9 cellular contexts compared by ENCODE assay signal in the genomic region with DNA sequence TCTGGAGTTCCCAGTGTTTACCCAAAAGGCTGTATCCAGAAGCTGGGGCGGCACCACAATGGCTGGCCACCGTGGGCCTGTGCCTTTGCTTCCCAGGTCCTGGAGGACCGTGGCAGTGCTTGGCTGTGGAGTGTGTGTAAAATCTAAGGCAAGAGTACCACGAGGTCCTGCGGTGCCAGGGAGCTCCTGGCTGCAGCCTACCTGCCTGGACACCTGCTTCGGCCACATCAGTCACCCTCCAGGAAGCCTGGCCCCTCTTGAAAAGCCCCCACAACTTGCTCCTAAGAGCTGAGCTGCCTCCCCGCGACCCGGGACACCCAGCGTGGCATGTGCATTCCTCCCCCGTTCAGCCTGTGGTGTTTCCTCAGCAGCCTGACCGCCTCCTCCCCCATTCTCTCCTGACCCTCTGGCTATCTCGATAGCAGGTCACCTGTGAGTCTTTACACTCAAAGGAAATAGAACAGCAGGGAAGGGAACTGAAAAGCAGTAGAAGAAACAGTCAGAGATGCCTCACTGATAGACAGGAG. TPM values are rescaled to one million over a fixed set of nuclear protein-coding genes. Genes with fewer than 3 reads are reported as not detected.
DNase-seq lines count a peak whose midpoint lies in the region; ATAC-seq and TF ChIP-seq lines count a peak whose summit lies in the region.
"Had no signal": no experiment of that assay in that cellular context is flagged by ENCODE, and none has a peak within 500 bp of the region (broad histone marks: within the 10 kb centered on the region; RNA-seq: fewer than 3 reads in every experiment).

No MANE protein-coding gene starts in this region.

- 63 to 72% (median 69%) methylated on average over 13 of the region's 13 CpGs for WGBS in psoas muscle, 3 donors

- CTCF ChIA-PET in Caco-2 (lab: Charles Lee), result interaction anchor here (1.2 kb wide), 1 partner anchor 8 kb away, joined by 4 read pairs; a partner anchor contains a TSS
- CTCF ChIA-PET in HEK293T (lab: Yijun Ruan, JAX), result no interaction called here

- POLR2A ChIA-PET in Caco-2 (lab: Charles Lee), result no interaction called here
- POLR2A ChIA-PET in HEK293T (lab: Yijun Ruan, JAX), result no interaction called here

- no peak for TF ChIP-seq CTCF in Caco-2 (IDR thresholded peaks at IDR 0.05; ENCODE audit: insufficient read depth in 1 of 2, low read depth in 1 of 2, low read length in 1 of 2, severe bottlenecking in 1 of 2, unreplicated experiment in 1 of 2)
- no peak for TF ChIP-seq CTCF in Loucy (conservative IDR thresholded peaks at IDR 0.05; ENCODE audit: low read length)
- TF ChIP-seq CTCF in endothelial cell (IDR thresholded peaks at IDR 0.05; ENCODE audit: unreplicated experiment), result no peak
- no peak for TF ChIP-seq CTCF in psoas muscle (IDR thresholded peaks at IDR 0.05)

- H3K79me2 ChIP-seq in Loucy (ENCODE audit: insufficient read depth, low read length), result no peaks in the 10 kb centered on the region

- H3K36me3 ChIP-seq in Caco-2 (ENCODE audit: control insufficient read depth, insufficient read depth, low read length), result peaks cover 7% of the 10 kb centered on the region; the same call in 1 of the 2 replicates
- H3K36me3 ChIP-seq in Loucy (ENCODE audit: insufficient read depth, low read length), result peaks cover 22% of the 10 kb centered on the region; the same call in 1 of the 2 replicates
- peaks cover 2 to 58% of the 10 kb centered on the region in 2 donors for H3K36me3 ChIP-seq in psoas muscle (ENCODE audit: insufficient read depth in 1 of 2, low read depth in 1 of 2)

- H3K9ac ChIP-seq in Loucy (ENCODE audit: low read depth, low read length, poor library complexity, severe bottlenecking), result no peak overlapping the region

- H3K4me3 Mint-ChIP-seq in Caco-2 (ENCODE audit: unreplicated experiment) (no peak overlapping the region), endothelial cell (ENCODE audit: unreplicated experiment) (no peak overlapping the region)

- intact Hi-C loops in Caco-2 (cut with micrococcal nuclease; ENCODE audit: unreplicated experiment) (no loop called here), psoas muscle (cut with DNase I) (loop anchor here (2.0 to 10.0 kb wide), 3 partner anchors 37 to 52 kb away; no protein-coding TSS in a partner anchor)

- in situ Hi-C loops in G401 (cut with HindIII; ENCODE audit: low sequenced_read_pairs), result no loop called here

- H3K9me2 ChIP-seq in Loucy (replicated peaks; ENCODE audit: low read depth, low read length), result no peaks in the 10 kb centered on the region

- no peaks in the 10 kb centered on the region for H3K27me3 ChIP-seq in Caco-2 (replicated peaks; ENCODE audit: control insufficient read depth, insufficient read depth, low read length)
- H3K27me3 ChIP-seq in Loucy (ENCODE audit: insufficient read depth, low read length, poor library complexity, severe bottlenecking), result no peaks in the 10 kb centered on the region
- H3K27me3 ChIP-seq in psoas muscle (ENCODE audit: insufficient read depth in 3 of 3, low read length in 2 of 3), result no peaks in the 10 kb centered on the region

- peaks cover 75% of the 10 kb centered on the region for H3K36me3 Mint-ChIP-seq in Caco-2 (ENCODE audit: insufficient read depth, unreplicated experiment)
- peaks cover 38% of the 10 kb centered on the region for H3K36me3 Mint-ChIP-seq in endothelial cell (ENCODE audit: low read depth, unreplicated experiment)

- no peak overlapping the region for H2AFZ ChIP-seq in Loucy (ENCODE audit: low read length)

- ATAC-seq in psoas muscle, result no peak
- ATAC-seq: GM12878 had no signal

- H3K27ac Mint-ChIP-seq in Caco-2 (ENCODE audit: unreplicated experiment), result peak overlapping the region; percentile 78
- peak overlapping the region; percentile 72 for H3K27ac Mint-ChIP-seq in endothelial cell (ENCODE audit: unreplicated experiment)

- DNase-seq in Caco-2 (no peak), endothelial cell (ENCODE audit: low spot score) (no peak), psoas muscle (no peak), G401 (ENCODE audit: low spot score) (no peak), HEK293T (ENCODE audit: extremely low spot score) (no peak), cortex of kidney (lab: John Stamatoyannopoulos, UW) (no peak)
- DNase-seq in activated CD4-positive, alpha-beta T cell treated with anti-CD3 and anti-CD28 coated beads for 48 hours, result no peak

- H3K27ac ChIP-seq in psoas muscle, result peak overlapping the region; percentile 78

- no peaks in the 10 kb centered on the region for H3K9me3 ChIP-seq in Caco-2
- H3K9me3 ChIP-seq in Loucy (ENCODE audit: insufficient read depth, low read depth, low read length), result no peaks in the 10 kb centered on the region
- H3K9me3 ChIP-seq in psoas muscle, result no peaks in the 10 kb centered on the region

- no peaks in the 10 kb centered on the region for H3K27me3 Mint-ChIP-seq in Caco-2 (ENCODE audit: insufficient read depth, unreplicated experiment)
- H3K27me3 Mint-ChIP-seq in endothelial cell (ENCODE audit: unreplicated experiment), result peaks cover 8% of the 10 kb centered on the region

- H3K4me3 ChIP-seq in Caco-2 (ENCODE audit: low read depth, low read length) (no peak overlapping the region), Loucy (ENCODE audit: low read length, poor library complexity, severe bottlenecking) (no peak overlapping the region), psoas muscle (no peak overlapping the region)
- H3K4me3 ChIP-seq: GM12878 had no signal

- no peaks in the 10 kb centered on the region for H4K20me1 ChIP-seq in Loucy (ENCODE audit: insufficient read depth, low read length, poor library complexity, severe bottlenecking)

- BruUV-seq in Caco-2 (replicated peaks; lab: Mats Ljungman, UMichigan), result no TSS peak

- H3K4me1 ChIP-seq in Caco-2, result peaks cover 9% of the 10 kb centered on the region
- peaks cover 4% of the 10 kb centered on the region for H3K4me1 ChIP-seq in Loucy (ENCODE audit: insufficient read depth, low read length, poor library complexity, severe bottlenecking)
- peaks cover 65% of the 10 kb centered on the region for H3K4me1 ChIP-seq in psoas muscle

- H3K9me3 Mint-ChIP-seq in Caco-2 (ENCODE audit: unreplicated experiment), result no peaks in the 10 kb centered on the region
- no peaks in the 10 kb centered on the region for H3K9me3 Mint-ChIP-seq in endothelial cell (ENCODE audit: unreplicated experiment)

- H3K4me1 Mint-ChIP-seq in Caco-2 (ENCODE audit: low read depth, unreplicated experiment) (peaks cover 10% of the 10 kb centered on the region), endothelial cell (ENCODE audit: unreplicated experiment) (peaks cover 45% of the 10 kb centered on the region)

- peak overlapping the region; percentile 5 for H3K4me2 ChIP-seq in Loucy (ENCODE audit: low read depth, low read length, poor library complexity, severe bottlenecking)

- no peaks in the 10 kb centered on the region for H3F3A ChIP-seq in Loucy (ENCODE audit: low read depth)

TF ChIP-seq in HEK293T, 16 proteins besides CTCF, POLR2A, EP300 and RAD21:
- TF ChIP-seq ELF4 (IDR thresholded peaks at IDR 0.05), result no peak
- no peak for TF ChIP-seq FOXK2 (IDR thresholded peaks at IDR 0.05)
- TF ChIP-seq LEF1 (IDR thresholded peaks at IDR 0.05; ENCODE audit: borderline replicate concordance), result no peak
- TF ChIP-seq CTBP1 (IDR thresholded peaks at IDR 0.05; ENCODE audit: borderline replicate concordance), result no peak
- TF ChIP-seq SP1 (IDR thresholded peaks at IDR 0.05), result no peak
- TF ChIP-seq FOXA1 (IDR thresholded peaks at IDR 0.05), result no peak
- no peak for TF ChIP-seq L3MBTL2 (conservative IDR thresholded peaks at IDR 0.05)
- no peak for TF ChIP-seq BHLHE40 (IDR thresholded peaks at IDR 0.05; ENCODE audit: borderline replicate concordance)
- no peak for TF ChIP-seq NFRKB (IDR thresholded peaks at IDR 0.05)
- TF ChIP-seq TARDBP (IDR thresholded peaks at IDR 0.05), result no peak
- TF ChIP-seq, protein P1, sequence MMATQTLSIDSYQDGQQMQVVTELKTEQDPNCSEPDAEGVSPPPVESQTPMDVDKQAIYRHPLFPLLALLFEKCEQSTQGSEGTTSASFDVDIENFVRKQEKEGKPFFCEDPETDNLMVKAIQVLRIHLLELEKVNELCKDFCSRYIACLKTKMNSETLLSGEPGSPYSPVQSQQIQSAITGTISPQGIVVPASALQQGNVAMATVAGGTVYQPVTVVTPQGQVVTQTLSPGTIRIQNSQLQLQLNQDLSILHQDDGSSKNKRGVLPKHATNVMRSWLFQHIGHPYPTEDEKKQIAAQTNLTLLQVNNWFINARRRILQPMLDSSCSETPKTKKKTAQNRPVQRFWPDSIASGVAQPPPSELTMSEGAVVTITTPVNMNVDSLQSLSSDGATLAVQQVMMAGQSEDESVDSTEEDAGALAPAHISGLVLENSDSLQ (IDR thresholded peaks at IDR 0.05), result no peak
TF ChIP-seq in HEK293T: peak in this region for 0.

RNA-seq across cellular contexts. Expression of a gene that starts 7.9 kb away (rescaled TPM):
- total RNA-seq in Caco-2 (2022), result 20.1 and 20.6 TPM in 2 replicates
- 17.1 TPM for total RNA-seq in endothelial cell (ENCODE audit: unreplicated experiment)
- 10 to 100 TPM in 3 of 4 donors, 1 to 10 TPM in 1; 8.0 to 18.0 (median 12.4) TPM for total RNA-seq in psoas muscle
- polyA plus RNA-seq in psoas muscle, result 10 to 100 TPM; 14.9 to 27.2 (median 21.6) TPM
- 25.9 and 27.4 TPM in 2 replicates for total RNA-seq in G401 (2014; rRNA removed; shearing (Covaris generic))

RNA-seq across cellular contexts. Expression of a gene that starts 25.3 kb away (rescaled TPM):
- 68.4 and 76.7 TPM in 2 replicates for total RNA-seq in Caco-2 (2022)
- 53.9 TPM for total RNA-seq in endothelial cell (ENCODE audit: unreplicated experiment)
- total RNA-seq in psoas muscle, result 10 to 100 TPM; 72.8 to 79.4 (median 74.1) TPM
- 10 to 100 TPM; 33.4 to 92.5 (median 52.2) TPM for polyA plus RNA-seq in psoas muscle
- total RNA-seq in G401 (2014; rRNA removed; shearing (Covaris generic)), result 133 and 147 TPM in 2 replicates
